In the genomic region with DNA sequence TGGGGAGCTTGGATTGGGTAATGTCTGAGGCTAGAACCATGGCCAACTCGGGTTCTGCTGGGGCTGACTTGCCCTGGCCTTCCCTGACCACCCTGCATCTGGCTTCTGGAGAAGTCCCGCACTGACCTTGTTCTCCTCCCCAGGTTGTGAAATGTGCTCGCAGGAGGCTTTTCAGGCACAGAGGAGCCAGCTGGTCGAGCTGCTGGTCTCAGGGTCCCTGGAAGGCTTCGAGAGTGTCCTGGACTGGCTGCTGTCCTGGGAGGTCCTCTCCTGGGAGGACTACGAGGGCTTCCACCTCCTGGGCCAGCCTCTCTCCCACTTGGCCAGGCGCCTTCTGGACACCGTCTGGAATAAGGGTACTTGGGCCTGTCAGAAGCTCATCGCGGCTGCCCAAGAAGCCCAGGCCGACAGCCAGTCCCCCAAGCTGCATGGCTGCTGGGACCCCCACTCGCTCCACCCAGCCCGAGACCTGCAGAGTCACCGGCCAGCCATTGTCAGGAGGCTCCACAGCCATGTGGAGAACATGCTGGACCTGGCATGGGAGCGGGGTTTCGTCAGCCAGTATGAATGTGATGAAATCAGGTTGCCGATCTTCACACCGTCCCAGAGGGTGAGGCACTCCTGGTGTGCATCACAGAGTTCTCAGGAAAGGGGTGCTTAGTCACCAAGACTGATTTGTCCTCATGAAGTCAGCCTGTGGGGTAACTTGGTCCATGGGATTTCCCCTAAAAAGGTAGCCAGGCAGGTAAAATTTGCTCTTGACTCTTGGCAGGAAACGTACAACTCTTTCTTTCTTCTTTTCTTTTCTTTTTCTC, we compare ENCODE assay signal across 12 cellular contexts. TPM values are rescaled to one million over a fixed set of nuclear protein-coding genes. Genes with fewer than 3 reads are reported as not detected.
A peak's percentile ranks its signal among the peaks of the same experiment; 100 is the strongest.
DNase-seq lines count a peak whose midpoint lies in the region; ATAC-seq, FAIRE-seq and TF ChIP-seq lines count a peak whose summit lies in the region.
"Had no signal": no experiment of that assay in that cellular context is flagged by ENCODE, and none has a peak within 500 bp of the region (broad histone marks: within the 10 kb centered on the region; RNA-seq: fewer than 3 reads in every experiment).

No MANE protein-coding gene starts in this region.

- FAIRE-seq in kidney (lab: Jason Lieb, UNC) (no peak), urothelium cell line (lab: Jason Lieb, UNC) (no peak)
- FAIRE-seq: islet of Langerhans had no signal

- no peak for TF ChIP-seq POLR2A in uterus (IDR thresholded peaks at IDR 0.05)

- H3K4me1 Mint-ChIP-seq in activated T-cell treated with anti-CD3 and anti-CD28 coated beads, Interleukin-2, amount 50 U/mL, for 72 hours (ENCODE audit: low read depth): peaks cover 71% of the 10 kb centered on the region
- peaks cover 60% of the 10 kb centered on the region for H3K4me1 Mint-ChIP-seq in stimulated activated naive CD8-positive, alpha-beta T cell treated with anti-CD3 and anti-CD28 coated beads, Interleukin-15, amount 100 ng/mL, for 72 hours

- TF ChIP-seq CTCF in kidney (IDR thresholded peaks at IDR 0.05; ENCODE audit: borderline replicate concordance, extremely low read depth, insufficient read depth) (no peak), uterus (IDR thresholded peaks at IDR 0.05) (no peak)

- H3K4me1 ChIP-seq in kidney (ENCODE audit: control insufficient read depth in 1 of 2, insufficient read depth in 1 of 2, low read depth in 1 of 2, low read length in 2 of 2): peaks cover 0 to 5% of the 10 kb centered on the region in 2 donors
- no peaks in the 10 kb centered on the region for H3K4me1 ChIP-seq in uterus

- H3K9me3 ChIP-seq in kidney (ENCODE audit: control insufficient read depth in 1 of 2, low read length in 2 of 2): peaks cover 0 to 3% of the 10 kb centered on the region in 2 donors
- no peaks in the 10 kb centered on the region for H3K9me3 ChIP-seq in uterus

- H3K9ac ChIP-seq in kidney (ENCODE audit: low read length in 2 of 2): no peak overlapping the region

- intact Hi-C loops in kidney (cut with DNase I): no loop called here
- intact Hi-C loops in uterus (cut with DNase I; ENCODE audit: low total_unique reads): no loop called here

- H3K36me3 ChIP-seq in kidney (ENCODE audit: control insufficient read depth in 1 of 2, insufficient read depth in 2 of 2, low read length in 2 of 2) (no peaks in the 10 kb centered on the region), uterus (no peaks in the 10 kb centered on the region)
- H3K36me3 ChIP-seq: brain microvascular endothelial cell had no signal

- DNase-seq in activated T-cell treated with anti-CD3 and anti-CD28 coated beads for 24 hours (ENCODE audit: low read depth): peak; percentile 66
- no peak for DNase-seq in activated T-cell treated with anti-CD3 and anti-CD28 coated beads, Interleukin-2, amount 50 U/mL, for 1 hour
- DNase-seq in activated T-cell treated with anti-CD3 and anti-CD28 coated beads, Interleukin-2, amount 50 U/mL, for 72 hours: peak; percentile 73 to 84
- peak; percentile 74 for DNase-seq in kidney
- DNase-seq in stimulated activated naive CD8-positive, alpha-beta T cell treated with anti-CD3 and anti-CD28 coated beads, Interleukin-15, amount 100 ng/mL, for 72 hours: peak in 1 of 2 donors; percentile 49
- DNase-seq in uterus: no peak
- no peak for DNase-seq in inferior parietal cortex (ENCODE audit: extremely low spot score)
- DNase-seq in urothelium cell line (ENCODE audit: low spot score): no peak
- DNase-seq: brain microvascular endothelial cell, NCI-H1105 treated with DMSO at 0.1 percent for 48 hours had no signal

- H3K27ac ChIP-seq in kidney (ENCODE audit: low read depth in 2 of 2, low read length in 2 of 2): no peak overlapping the region
- no peak overlapping the region for H3K27ac ChIP-seq in uterus
- H3K27ac ChIP-seq: brain microvascular endothelial cell had no signal

- peak; percentile 81 to 91 for ATAC-seq in activated T-cell treated with anti-CD3 and anti-CD28 coated beads, Interleukin-2, amount 50 U/mL, for 72 hours (replicated peaks in 1 of 2)
- peak; percentile 85 for ATAC-seq in stimulated activated naive CD8-positive, alpha-beta T cell treated with anti-CD3 and anti-CD28 coated beads, Interleukin-15, amount 100 ng/mL, for 72 hours
- ATAC-seq: SK-N-SH treated with all-trans-retinoic acid at 6 μM for 48 hours had no signal

- H3K4me3 Mint-ChIP-seq in activated T-cell treated with anti-CD3 and anti-CD28 coated beads, Interleukin-2, amount 50 U/mL, for 72 hours: peak overlapping the region; percentile 66 to 79
- peak overlapping the region; percentile 18 to 80 for H3K4me3 Mint-ChIP-seq in stimulated activated naive CD8-positive, alpha-beta T cell treated with anti-CD3 and anti-CD28 coated beads, Interleukin-15, amount 100 ng/mL, for 72 hours

- peak overlapping the region; percentile 76 for H3K27ac Mint-ChIP-seq in activated T-cell treated with anti-CD3 and anti-CD28 coated beads, Interleukin-2, amount 50 U/mL, for 72 hours
- H3K27ac Mint-ChIP-seq in stimulated activated naive CD8-positive, alpha-beta T cell treated with anti-CD3 and anti-CD28 coated beads, Interleukin-15, amount 100 ng/mL, for 72 hours: peak overlapping the region; percentile 87 to 89

- H3K4me3 ChIP-seq in kidney (ENCODE audit: low read length in 2 of 2) (no peak overlapping the region), uterus (no peak overlapping the region)

- no peaks in the 10 kb centered on the region for H3K27me3 ChIP-seq in uterus
- H3K27me3 ChIP-seq: brain microvascular endothelial cell had no signal

- H3K9me3 Mint-ChIP-seq in activated T-cell treated with anti-CD3 and anti-CD28 coated beads, Interleukin-2, amount 50 U/mL, for 72 hours: peaks cover 2 to 5% of the 10 kb centered on the region in 2 donors
- H3K9me3 Mint-ChIP-seq in stimulated activated naive CD8-positive, alpha-beta T cell treated with anti-CD3 and anti-CD28 coated beads, Interleukin-15, amount 100 ng/mL, for 72 hours: peaks cover 0 to 11% of the 10 kb centered on the region in 2 donors

- peaks cover 15 to 38% of the 10 kb centered on the region in 2 donors for H3K36me3 Mint-ChIP-seq in activated T-cell treated with anti-CD3 and anti-CD28 coated beads, Interleukin-2, amount 50 U/mL, for 72 hours (ENCODE audit: insufficient read depth in 2 of 2)

- H3K27me3 Mint-ChIP-seq in activated T-cell treated with anti-CD3 and anti-CD28 coated beads, Interleukin-2, amount 50 U/mL, for 72 hours (ENCODE audit: low read depth): no peaks in the 10 kb centered on the region
- H3K27me3 Mint-ChIP-seq in stimulated activated naive CD8-positive, alpha-beta T cell treated with anti-CD3 and anti-CD28 coated beads, Interleukin-15, amount 100 ng/mL, for 72 hours: peaks cover 5% of the 10 kb centered on the region

RNA-seq across cellular contexts. Expression of a gene that starts 6.1 kb away (rescaled TPM):
- 10 to 100 TPM; 11.3 to 13.0 TPM for total RNA-seq in activated T-cell treated with anti-CD3 and anti-CD28 coated beads, Interleukin-2, amount 50 U/mL, for 72 hours
- total RNA-seq in kidney (3.6 TPM), uterus (1 to 10 TPM in 3 of 4 donors, not detected in 1; 1.5 to 5.6 (median 1.9) TPM)
- polyA plus RNA-seq in kidney (ENCODE audit: insufficient read depth, low read depth, low replicate concordance): 0.22 TPM

RNA-seq across cellular contexts. Expression of a gene that starts 18.4 kb away (rescaled TPM):
- 10 to 100 TPM; 45.2 to 49.9 TPM for total RNA-seq in activated T-cell treated with anti-CD3 and anti-CD28 coated beads, Interleukin-2, amount 50 U/mL, for 72 hours
- total RNA-seq in kidney (6.2 TPM), uterus (1 to 10 TPM in 3 of 4 donors, under 1 TPM in 1; 0.76 to 7.7 (median 4.4) TPM)
- polyA plus RNA-seq in kidney (ENCODE audit: insufficient read depth, low read depth, low replicate concordance): 0.67 TPM

RNA-seq across cellular contexts. Expression of a gene that starts 42.3 kb away (rescaled TPM):
- total RNA-seq in activated T-cell treated with anti-CD3 and anti-CD28 coated beads, Interleukin-2, amount 50 U/mL, for 72 hours: 100 to 1,000 TPM; 194 to 222 TPM
- 48.0 TPM for total RNA-seq in kidney
- 8.9 TPM for polyA plus RNA-seq in kidney (ENCODE audit: insufficient read depth, low read depth, low replicate concordance)
- 10 to 100 TPM; 17.6 to 65.8 (median 45.1) TPM for total RNA-seq in uterus

Comparison
In these comparisons a context has a peak if more than half of its experiments do, and no peak if none do; other contexts are left out.
1. DNase-seq: peak in activated T-cell treated with anti-CD3 and anti-CD28 coated beads for 24 hours (single experiment), activated T-cell treated with anti-CD3 and anti-CD28 coated beads, Interleukin-2, amount 50 U/mL, for 72 hours (2 of 2) and kidney (single experiment); none in activated T-cell treated with anti-CD3 and anti-CD28 coated beads, Interleukin-2, amount 50 U/mL, for 1 hour (single experiment), uterus (0 of 2), inferior parietal cortex (single experiment) and urothelium cell line (single experiment).